Comparison of ENCODE assay signal across 8 cellular contexts in genomic region chr5:58541935-58542334, GRCh38. TPM values are rescaled to one million over a fixed set of nuclear protein-coding genes. Genes with fewer than 3 reads are reported as not detected.
"Had no signal": no experiment of that assay in that cellular context is flagged by ENCODE, and none has a peak within 500 bp of the region (broad histone marks: within the 10 kb centered on the region; RNA-seq: fewer than 3 reads in every experiment).

No MANE protein-coding gene starts in this region.

RNA-seq across cellular contexts. Expression of gene RAB3C, which starts 40.9 kb away (rescaled TPM):
- total RNA-seq: OCI-LY7, PC-3, PC-9, RPMI7951, SJCRH30, SJSA1 had no signal

RNA-seq across cellular contexts. Expression of gene GAPT, which starts 50.7 kb away (rescaled TPM):
- total RNA-seq: PC-3, PC-9, RPMI7951, SJCRH30, SJSA1, SK-MEL-5 had no signal
- polyA plus RNA-seq: SK-N-SH had no signal
